ENCODE assay signal across 15 cellular contexts in the genomic region with DNA sequence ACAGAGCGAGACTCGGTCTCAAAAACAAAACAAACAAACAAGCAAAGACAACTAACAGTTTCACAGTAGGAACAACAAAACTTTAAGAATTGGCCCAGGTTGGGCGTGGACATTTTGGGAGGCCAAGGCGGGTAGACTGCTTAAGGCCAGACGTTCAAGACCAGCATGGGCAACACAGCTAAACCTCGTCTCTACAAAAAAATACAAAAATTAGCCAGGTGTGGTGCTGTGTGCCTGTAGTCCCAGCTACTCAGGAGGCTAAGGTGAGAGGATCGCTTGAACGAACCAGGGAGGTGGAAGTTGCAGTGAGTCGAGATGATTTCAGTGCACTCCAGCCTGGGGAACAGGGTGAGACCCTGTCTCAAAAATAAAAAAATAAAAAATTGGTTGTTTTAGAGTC. TPM values are rescaled to one million over a fixed set of nuclear protein-coding genes. Genes with fewer than 3 reads are reported as not detected.
DNase-seq lines count a peak whose midpoint lies in the region; ATAC-seq, FAIRE-seq and TF ChIP-seq lines count a peak whose summit lies in the region.
"Had no signal": no experiment of that assay in that cellular context is flagged by ENCODE, and none has a peak within 500 bp of the region (broad histone marks: within the 10 kb centered on the region; RNA-seq: fewer than 3 reads in every experiment).

No MANE protein-coding gene starts in this region.

- no peak for ATAC-seq in GM18868 (IDR thresholded peaks at IDR 0.05; ENCODE audit: unreplicated experiment)
- no peak for ATAC-seq in GM21515 (IDR thresholded peaks at IDR 0.05; ENCODE audit: unreplicated experiment)

- H3K4me3 Mint-ChIP-seq in MCF 10A (ENCODE audit: unreplicated experiment): no peak overlapping the region
- no peak overlapping the region for H3K4me3 Mint-ChIP-seq in type B pancreatic cell

- no peak overlapping the region for H3K27ac Mint-ChIP-seq in MCF 10A (ENCODE audit: low read depth, unreplicated experiment)
- peak overlapping the region; percentile 77 for H3K27ac Mint-ChIP-seq in type B pancreatic cell

- no peak overlapping the region for H3K4me3 ChIP-seq in mammary epithelial cell (replicated peaks in 1 of 3; ENCODE audit: insufficient read depth in 1 of 3, low read depth in 2 of 3, low read length in 3 of 3)
- H3K4me3 ChIP-seq in keratinocyte (ENCODE audit: control insufficient read depth in 2 of 3, extremely low read depth in 1 of 3, insufficient read depth in 2 of 3, low read depth in 1 of 3, low read length in 3 of 3): no peak overlapping the region
- H3K4me3 ChIP-seq: HAP-1, tibial artery had no signal

- H3K36me3 ChIP-seq in mammary epithelial cell (ENCODE audit: insufficient read depth, low read length) (peaks cover 13% of the 10 kb centered on the region), keratinocyte (ENCODE audit: control insufficient read depth in 2 of 2, extremely low read depth in 1 of 2, insufficient read depth in 2 of 2, low read length in 2 of 2) (peaks cover 0 to 6% of the 10 kb centered on the region in 2 experiments)

- H3K27ac ChIP-seq in mammary epithelial cell (ENCODE audit: insufficient read depth, low read depth, low read length): peak overlapping the region; percentile 55
- peak overlapping the region; percentile 54 for H3K27ac ChIP-seq in VCaP
- peak overlapping the region; percentile 69 for H3K27ac ChIP-seq in keratinocyte (ENCODE audit: control insufficient read depth, insufficient read depth, low read length)
- H3K27ac ChIP-seq: HL-60, tibial artery had no signal

- POLR2A ChIA-PET in MCF 10A (lab: Yijun Ruan, JAX): interaction anchor here (0.6 to 1.6 kb wide), 3 partner anchors 13 to 194 kb away, joined by 3 to 4 read pairs (median 3); a partner anchor contains a TSS

- H3K4me2 ChIP-seq in mammary epithelial cell (ENCODE audit: insufficient read depth, low read depth, low read length): no peak overlapping the region
- H3K4me2 ChIP-seq in keratinocyte (ENCODE audit: control insufficient read depth, extremely low read depth, insufficient read depth, low read depth, low read length): no peak overlapping the region

- DNase-seq in mammary epithelial cell (no peak), MCF 10A (ENCODE audit: unreplicated experiment) (no peak), keratinocyte (ENCODE audit: low read depth, low spot score) (no peak), type B pancreatic cell (ENCODE audit: extremely low spot score, unreplicated experiment) (no peak), erythroblast (lab: John Stamatoyannopoulos, UW) (no peak)
- DNase-seq: caudate nucleus; head of caudate nucleus; SIG-M5; stimulated activated CD4-positive, alpha-beta T cell treated with anti-CD3 and anti-CD28 coated beads, Interleukin-15, amount 100 ng/mL, for 24 hours; tibial artery had no signal

- no peak for TF ChIP-seq POLR2A in erythroblast (IDR thresholded peaks at IDR 0.05; ENCODE audit: low read length)

- H3K9me3 Mint-ChIP-seq in MCF 10A (ENCODE audit: unreplicated experiment): no peaks in the 10 kb centered on the region
- no peaks in the 10 kb centered on the region for H3K9me3 Mint-ChIP-seq in type B pancreatic cell

- peaks cover 69% of the 10 kb centered on the region for H3K79me2 ChIP-seq in mammary epithelial cell (ENCODE audit: insufficient read depth, low read length)
- H3K79me2 ChIP-seq in keratinocyte (ENCODE audit: control insufficient read depth, insufficient read depth, low read length): peaks cover 62% of the 10 kb centered on the region

- H3K27me3 Mint-ChIP-seq in MCF 10A (ENCODE audit: insufficient read depth, unreplicated experiment) (no peaks in the 10 kb centered on the region), type B pancreatic cell (no peaks in the 10 kb centered on the region)

- H3K9me3 ChIP-seq in mammary epithelial cell (replicated peaks; ENCODE audit: insufficient read depth, low read length) (no peaks in the 10 kb centered on the region), keratinocyte (ENCODE audit: control insufficient read depth, low read depth, low read length) (no peaks in the 10 kb centered on the region)
- H3K9me3 ChIP-seq: HAP-1, tibial artery had no signal

- dilution Hi-C loops in mammary epithelial cell (cut with HindIII; ENCODE audit: low sequenced_read_pairs) (no loop called here), keratinocyte (cut with MboI; ENCODE audit: extremely low pct_ligation_motif_present, low sequenced_read_pairs) (no loop called here)

- H2AFZ ChIP-seq in mammary epithelial cell (ENCODE audit: low read depth, low read length): no peak overlapping the region
- no peak overlapping the region for H2AFZ ChIP-seq in keratinocyte (ENCODE audit: control insufficient read depth, low read length)

- peaks cover 2% of the 10 kb centered on the region for H4K20me1 ChIP-seq in mammary epithelial cell (ENCODE audit: insufficient read depth, low read length)
- H4K20me1 ChIP-seq in keratinocyte (ENCODE audit: control insufficient read depth, extremely low read depth, insufficient read depth, low read length): no peaks in the 10 kb centered on the region

- intact Hi-C loops in mammary epithelial cell (cut with micrococcal nuclease): loop anchor here (1.0 to 5.0 kb wide), 3 partner anchors 142 to 266 kb away; no protein-coding TSS in a partner anchor
- intact Hi-C loops in MCF 10A (cut with micrococcal nuclease): loop anchor here (1.0 to 5.0 kb wide), 3 partner anchors 223 to 701 kb away; no protein-coding TSS in a partner anchor

- H3K36me3 Mint-ChIP-seq in MCF 10A (ENCODE audit: insufficient read depth, unreplicated experiment): peaks cover 49% of the 10 kb centered on the region
- peaks cover 3% of the 10 kb centered on the region for H3K36me3 Mint-ChIP-seq in type B pancreatic cell

- 68% methylated on average over 9 of the region's 9 CpGs for WGBS in mammary epithelial cell (ENCODE audit: low coverage, missing lambda C conversion rate)

- no peaks in the 10 kb centered on the region for H3K4me1 ChIP-seq in mammary epithelial cell (ENCODE audit: insufficient read depth, low read length)
- peaks cover 10% of the 10 kb centered on the region for H3K4me1 ChIP-seq in keratinocyte (ENCODE audit: control insufficient read depth, extremely low read depth, insufficient read depth, low read length)
- H3K4me1 ChIP-seq: HAP-1 had no signal

- peaks cover 16% of the 10 kb centered on the region for H3K4me1 Mint-ChIP-seq in MCF 10A (ENCODE audit: insufficient read depth, unreplicated experiment)
- peaks cover 14% of the 10 kb centered on the region for H3K4me1 Mint-ChIP-seq in type B pancreatic cell (ENCODE audit: unreplicated experiment)

- TF ChIP-seq CTCF in mammary epithelial cell (conservative IDR thresholded peaks at IDR 0.05 in 1 of 2, IDR thresholded peaks at IDR 0.05 in 1 of 2; ENCODE audit: extremely low read depth in 1 of 2, insufficient read depth in 1 of 2, low read depth in 1 of 2, low read length in 2 of 2): no peak
- no peak for TF ChIP-seq CTCF in MCF 10A (IDR thresholded peaks at IDR 0.05; ENCODE audit: unreplicated experiment)
- no peak for TF ChIP-seq CTCF in VCaP (conservative IDR thresholded peaks at IDR 0.05)
- TF ChIP-seq CTCF in keratinocyte (optimal IDR thresholded peaks at IDR 0.05 in 1 of 3, IDR thresholded peaks at IDR 0.05 in 1 of 3, conservative IDR thresholded peaks at IDR 0.05 in 1 of 3; ENCODE audit: extremely low read depth in 1 of 3, insufficient read depth in 2 of 3, low read length in 3 of 3): no peak
- TF ChIP-seq CTCF in type B pancreatic cell (conservative IDR thresholded peaks at IDR 0.05): no peak

- in situ Hi-C loops in mammary epithelial cell (cut with MboI; ENCODE audit: low sequenced_read_pairs in 2 of 2): loop anchor here in 1 of 2 donors (10.0 kb wide), 1 partner anchor 143 kb away; no protein-coding TSS in a partner anchor

- no peak for FAIRE-seq in keratinocyte (lab: Jason Lieb, UNC)

- H3K27me3 ChIP-seq in mammary epithelial cell (ENCODE audit: insufficient read depth, low read length) (no peaks in the 10 kb centered on the region), keratinocyte (ENCODE audit: control insufficient read depth, extremely low read depth, insufficient read depth, low read length) (no peaks in the 10 kb centered on the region)
- H3K27me3 ChIP-seq: tibial artery had no signal

- BruUV-seq in mammary epithelial cell (replicated peaks; lab: Mats Ljungman, UMichigan) (no TSS peak), MCF 10A (replicated peaks; lab: Mats Ljungman, UMichigan) (no TSS peak)

- H3K9ac ChIP-seq in mammary epithelial cell (ENCODE audit: insufficient read depth, low read length) (no peak overlapping the region), keratinocyte (ENCODE audit: control insufficient read depth, extremely low read depth, insufficient read depth, low read length) (peak overlapping the region; percentile 14)

- H3K9me1 ChIP-seq in keratinocyte (ENCODE audit: control insufficient read depth, extremely low read depth, insufficient read depth, low read length): no peaks in the 10 kb centered on the region

- CTCF ChIA-PET in mammary epithelial cell (lab: Charles Lee; ENCODE audit: low non-redundant PET) (no interaction called here), MCF 10A (lab: Yijun Ruan, JAX) (interaction anchor here (0.7 to 5.4 kb wide), 22 partner anchors 8 to 322 kb away, joined by 3 to 79 read pairs (median 6); a partner anchor contains a TSS)

RNA-seq across cellular contexts. Expression of a gene that starts 13.5 kb away (rescaled TPM):
- total RNA-seq in mammary epithelial cell (10 to 100 TPM; 19.5 to 27.8 TPM), MCF 10A (2022) (16.9 and 18.8 TPM in 2 replicates), type B pancreatic cell (ENCODE audit: low replicate concordance) (27.5 and 31.0 TPM in 2 replicates)
- polyA plus RNA-seq in mammary epithelial cell (26.6 TPM), keratinocyte (41.4 to 63.8 TPM (median 42.1 TPM) in 3 replicates)
- polyA minus RNA-seq in mammary epithelial cell (15.9 TPM), keratinocyte (6.0 to 30.8 TPM (median 19.9 TPM) in 3 replicates)
- polyA plus RNA-seq in keratinocyte (2011; ENCODE audit: low read depth): 107 TPM
- 23.4 and 47.0 TPM in 2 replicates for polyA plus RNA-seq in keratinocyte (2011; cell fraction: cytosol; rRNA removed)
- polyA plus RNA-seq in keratinocyte (2011; cell fraction: nucleus; rRNA removed): 38.7 and 50.6 TPM in 2 replicates
- polyA plus RNA-seq in keratinocyte (2012; ENCODE audit: low replicate concordance): 30.4 and 52.4 TPM in 2 replicates
- polyA minus RNA-seq in keratinocyte (2011; cell fraction: cytosol; rRNA and poly(A)+ RNA removed): 31.7 TPM
- 17.5 and 23.7 TPM in 2 replicates for polyA minus RNA-seq in keratinocyte (2011; cell fraction: nucleus; rRNA and poly(A)+ RNA removed)
